1 cellular context compared by ENCODE assay signal in the genomic region with DNA sequence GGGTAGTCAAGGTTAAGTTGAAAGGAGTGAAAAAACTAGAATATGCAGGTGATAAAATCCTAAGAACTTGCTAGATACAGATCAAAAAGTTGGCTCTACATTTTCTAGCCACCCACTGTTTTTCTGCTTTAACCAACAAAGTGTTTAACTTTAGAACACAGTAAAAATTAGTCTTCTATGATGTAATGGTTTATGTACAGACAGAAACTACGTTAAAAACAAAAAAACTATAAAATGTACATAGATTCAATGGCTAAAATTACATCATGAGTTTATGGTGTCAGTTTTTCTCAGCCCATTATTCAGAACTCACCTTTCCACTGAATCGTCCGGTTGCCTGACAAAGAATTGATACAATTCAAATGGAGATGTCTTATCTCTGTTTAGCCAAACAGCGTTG.
TF ChIP-seq lines count a peak whose summit lies in the region.

No MANE protein-coding gene starts in this region.

TF ChIP-seq in HepG2, 621 proteins besides CTCF, POLR2A, EP300 and RAD21:
- TF ChIP-seq, protein P1, sequence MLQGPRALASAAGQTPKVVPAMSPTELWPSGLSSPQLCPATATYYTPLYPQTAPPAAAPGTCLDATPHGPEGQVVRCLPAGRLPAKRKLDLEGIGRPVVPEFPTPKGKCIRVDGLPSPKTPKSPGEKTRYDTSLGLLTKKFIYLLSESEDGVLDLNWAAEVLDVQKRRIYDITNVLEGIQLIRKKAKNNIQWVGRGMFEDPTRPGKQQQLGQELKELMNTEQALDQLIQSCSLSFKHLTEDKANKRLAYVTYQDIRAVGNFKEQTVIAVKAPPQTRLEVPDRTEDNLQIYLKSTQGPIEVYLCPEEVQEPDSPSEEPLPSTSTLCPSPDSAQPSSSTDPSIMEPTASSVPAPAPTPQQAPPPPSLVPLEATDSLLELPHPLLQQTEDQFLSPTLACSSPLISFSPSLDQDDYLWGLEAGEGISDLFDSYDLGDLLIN (CRISPR knock-in tag; IDR thresholded peaks at IDR 0.05; ENCODE audit: borderline replicate concordance): no peak
- TF ChIP-seq ATF7 (IDR thresholded peaks at IDR 0.05) (peak; percentile 30; the same call in 1 of the 2 replicates), ATF7 (CRISPR knock-in tag; IDR thresholded peaks at IDR 0.05) (no peak)
